8 cellular contexts compared by ENCODE assay signal in genomic region chr5:79512692-79513518, GRCh38. TPM values are rescaled to one million over a fixed set of nuclear protein-coding genes. Genes with fewer than 3 reads are reported as not detected.
DNase-seq lines count a peak whose midpoint lies in the region; ATAC-seq and TF ChIP-seq lines count a peak whose summit lies in the region.

No MANE protein-coding gene starts in this region.

- intact Hi-C loops in Panc1 (cut with micrococcal nuclease; ENCODE audit: unreplicated experiment) (no loop called here), aorta (cut with DNase I) (loop anchor here in 1 of 2 donors (5.0 kb wide), 1 partner anchor 99 kb away; the partner anchor contains the start of gene TENT2)
- intact Hi-C loops in dendritic cell treated with granulocyte-macrophage colony-stimulating factor and Interleukin-4, amounts not matched to agents 40 ng/mL and 50 ng/mL, for 4 days (cut with micrococcal nuclease), result no loop called here

- 1 to 2% methylated on average over 35 of the region's 35 CpGs for WGBS in aorta, 2 donors

- H3K27ac ChIP-seq in AG04450 (ENCODE audit: low read depth, low read length), result peak overlapping the region; percentile 92
- H3K27ac ChIP-seq in Panc1 (ENCODE audit: low read length), result peak overlapping the region; percentile 72
- H3K27ac ChIP-seq in aorta (ENCODE audit: low read depth in 1 of 2, low read length in 2 of 2), result peak overlapping the region in 1 of 2 donors; percentile 93

- peaks cover 6% of the 10 kb centered on the region for H3K36me3 Mint-ChIP-seq in dendritic cell treated with granulocyte-macrophage colony-stimulating factor and Interleukin-4, amounts not matched to agents 40 ng/mL and 50 ng/mL, for 4 days (ENCODE audit: low read depth)

- H3K27ac Mint-ChIP-seq in dendritic cell treated with granulocyte-macrophage colony-stimulating factor and Interleukin-4, amounts not matched to agents 40 ng/mL and 50 ng/mL, for 4 days, result no peak overlapping the region

- CTCF ChIA-PET in AG04450 (lab: Charles Lee) (interaction anchor here (0.6 to 2.7 kb wide), 5 partner anchors 22 to 492 kb away, joined by 4 to 18 read pairs (median 7); no protein-coding TSS in a partner anchor), Panc1 (lab: Charles Lee) (no interaction called here)

- peaks cover 69% of the 10 kb centered on the region for H3K27me3 Mint-ChIP-seq in dendritic cell treated with granulocyte-macrophage colony-stimulating factor and Interleukin-4, amounts not matched to agents 40 ng/mL and 50 ng/mL, for 4 days

- H3K9me3 ChIP-seq in AG04450 (ENCODE audit: control insufficient read depth, insufficient read depth, low read length) (no peaks in the 10 kb centered on the region; the same call in 1 of the 2 replicates), Panc1 (ENCODE audit: control insufficient read depth, insufficient read depth, low read depth, low read length) (no peaks in the 10 kb centered on the region), mononuclear cell (ENCODE audit: low read depth, low read length) (no peaks in the 10 kb centered on the region), aorta (ENCODE audit: control insufficient read depth, low read length) (no peaks in the 10 kb centered on the region)

- H3K36me3 ChIP-seq in Panc1 (ENCODE audit: control insufficient read depth, insufficient read depth, low read length) (no peaks in the 10 kb centered on the region; the same call in 1 of the 2 replicates), aorta (ENCODE audit: control insufficient read depth in 1 of 2, insufficient read depth in 2 of 2, low read length in 1 of 2) (no peaks in the 10 kb centered on the region)

- H3K4me1 ChIP-seq in Panc1 (ENCODE audit: control insufficient read depth, insufficient read depth, low read length) (peaks cover 29% of the 10 kb centered on the region), mononuclear cell (ENCODE audit: insufficient read depth, low read length) (peaks cover 20% of the 10 kb centered on the region), aorta (ENCODE audit: control insufficient read depth in 1 of 2, insufficient read depth in 2 of 2, low read length in 2 of 2) (no peaks in the 10 kb centered on the region)

- H3K9me3 Mint-ChIP-seq in dendritic cell treated with granulocyte-macrophage colony-stimulating factor and Interleukin-4, amounts not matched to agents 40 ng/mL and 50 ng/mL, for 4 days, result no peaks in the 10 kb centered on the region

- peak overlapping the region; percentile 93 for H3K4me3 Mint-ChIP-seq in dendritic cell treated with granulocyte-macrophage colony-stimulating factor and Interleukin-4, amounts not matched to agents 40 ng/mL and 50 ng/mL, for 4 days

- H3K4me3 ChIP-seq in AG04450 (ENCODE audit: low read depth, low read length) (peak overlapping the region; percentile 66), Panc1 (ENCODE audit: low read depth in 2 of 2, low read length in 2 of 2) (peak overlapping the region; percentile 83 to 85), mononuclear cell (ENCODE audit: low read length) (peak overlapping the region; percentile 61), aorta (ENCODE audit: low read length in 2 of 2) (peak overlapping the region; percentile 64 to 79)

- in situ Hi-C loops in Panc1 (cut with HindIII; ENCODE audit: low pct_unique_long_range_greater_than_20kb, low sequenced_read_pairs), result no loop called here

- H3K4me1 Mint-ChIP-seq in dendritic cell treated with granulocyte-macrophage colony-stimulating factor and Interleukin-4, amounts not matched to agents 40 ng/mL and 50 ng/mL, for 4 days (ENCODE audit: low read depth), result peaks cover 35% of the 10 kb centered on the region

- POLR2A ChIA-PET in AG04450 (lab: Yijun Ruan, JAX) (interaction anchor here (0.6 to 2.5 kb wide), 7 partner anchors 9 to 194 kb away, joined by 3 to 10 read pairs (median 3); partner anchors contain the start of gene TENT2), Panc1 (lab: Charles Lee) (interaction anchor here (0.6 kb wide), 2 partner anchors 12 to 15 kb away, joined by 4 to 10 read pairs; no protein-coding TSS in a partner anchor)

- DNase-seq in AG04450 (ENCODE audit: low read depth, low spot score), result no peak
- peak; percentile 22 for DNase-seq in GM10266 (ENCODE audit: extremely low spot score)
- no peak for DNase-seq in Panc1 (ENCODE audit: low read depth, low spot score)
- no peak for DNase-seq in aorta

- ATAC-seq in Panc1 (peak; percentile 13; the same call in 1 of the 2 replicates), aorta (ENCODE audit: low FRiP score) (peak; percentile 3), GM19455 (IDR thresholded peaks at IDR 0.05; ENCODE audit: unreplicated experiment) (no peak), GM21528 (IDR thresholded peaks at IDR 0.05; ENCODE audit: low FRiP score, unreplicated experiment) (no peak)

- H3K27me3 ChIP-seq in AG04450 (ENCODE audit: control insufficient read depth, insufficient read depth, low read length) (no peaks in the 10 kb centered on the region), Panc1 (ENCODE audit: control insufficient read depth, insufficient read depth, low read length) (no peaks in the 10 kb centered on the region), mononuclear cell (ENCODE audit: insufficient read depth, low read length) (peaks cover 57% of the 10 kb centered on the region), aorta (ENCODE audit: control insufficient read depth in 1 of 2, insufficient read depth in 2 of 2, low read length in 1 of 2) (no peaks in the 10 kb centered on the region)

- TF ChIP-seq CTCF in AG04450 (IDR thresholded peaks at IDR 0.05; ENCODE audit: low read depth, low read length) (no peak), GM10266 (IDR thresholded peaks at IDR 0.05; ENCODE audit: control insufficient read depth, insufficient read depth, low read depth, missing control alignments) (no peak), Panc1 (IDR thresholded peaks at IDR 0.05) (no peak)

- BruUV-seq in Panc1 (replicated peaks; lab: Mats Ljungman, UMichigan), result no TSS peak

RNA-seq across cellular contexts. Expression of gene HOMER1, which starts 1.0 kb away (rescaled TPM):
- polyA plus RNA-seq in AG04450 (2011; rRNA removed) (4.4 and 5.1 TPM in 2 replicates), aorta (1 to 10 TPM in 1 of 2 donors, under 1 TPM in 1; 0.88 to 1.2 TPM)
- 2.6 and 6.9 TPM in 2 replicates for polyA minus RNA-seq in AG04450 (2011; rRNA and poly(A)+ RNA removed)
- total RNA-seq in Panc1 (2021; ENCODE audit: unreplicated experiment) (19.6 TPM), mononuclear cell (9.7 TPM), aorta (1 to 10 TPM; 6.2 to 6.8 TPM)
- 7.0 TPM for polyA plus RNA-seq in Panc1 (2012; ENCODE audit: insufficient read length)

Comparison
In these comparisons a context has a peak if more than half of its experiments do, and no peak if none do; other contexts are left out.
1. ATAC-seq: peak in Panc1 (single experiment) and aorta (single experiment); none in GM19455 (single experiment) and GM21528 (single experiment).
2. Peak in every context shown above with its lines, with median percentiles within 50 percentile points of each other: H3K4me3 ChIP-seq.